8 cellular contexts compared by ENCODE assay signal in genomic region chr12:57735952-57736742, GRCh38. TPM values are rescaled to one million over a fixed set of nuclear protein-coding genes. Genes with fewer than 3 reads are reported as not detected.
DNase-seq lines count a peak whose midpoint lies in the region; ATAC-seq, FAIRE-seq and TF ChIP-seq lines count a peak whose summit lies in the region.

No MANE protein-coding gene starts in this region.

- H3K27ac ChIP-seq in A673 (ENCODE audit: low read depth, low read length, poor library complexity, severe bottlenecking) (no peak overlapping the region), astrocyte (ENCODE audit: low read depth, low read length) (no peak overlapping the region), MM.1S (ENCODE audit: low read length) (no peak overlapping the region)

- DNase-seq in A673 (ENCODE audit: low spot score) (no peak), HTR-8/SVneo (ENCODE audit: insufficient read length, low spot score) (peak; percentile 56), astrocyte (ENCODE audit: low read depth) (no peak), kidney epithelial cell (ENCODE audit: low read depth) (no peak), MM.1S (no peak)

- H2AFZ ChIP-seq in astrocyte (ENCODE audit: low read depth, low read length) (peak overlapping the region; percentile 46), MM.1S (ENCODE audit: low read length) (no peak overlapping the region)

- no peak overlapping the region for H3K9ac ChIP-seq in astrocyte (ENCODE audit: low read length)
- H3K9ac ChIP-seq in MM.1S (ENCODE audit: low read length) = no peak overlapping the region

- H3K27me3 ChIP-seq in A673 (replicated peaks; ENCODE audit: insufficient read depth, low read depth, low read length, poor library complexity) (peaks cover 18% of the 10 kb centered on the region), astrocyte (ENCODE audit: insufficient read depth, low read length) (peaks cover 73% of the 10 kb centered on the region), kidney epithelial cell (ENCODE audit: control insufficient read depth, insufficient read depth, low read length) (peaks cover 93% of the 10 kb centered on the region), MM.1S (replicated peaks; ENCODE audit: insufficient read depth, low read length) (no peaks in the 10 kb centered on the region)

- peak overlapping the region; percentile 83 for H3K4me3 Mint-ChIP-seq in astrocyte (ENCODE audit: unreplicated experiment)

- peaks cover 72% of the 10 kb centered on the region for H3K27me3 Mint-ChIP-seq in astrocyte (ENCODE audit: low read depth, unreplicated experiment)

- FAIRE-seq in HTR-8/SVneo (lab: Jason Lieb, UNC) (peak; percentile 42), astrocyte (lab: Jason Lieb, UNC) (no peak)

- H3K9me3 ChIP-seq in A673 (ENCODE audit: low read depth, low read length, poor library complexity, severe bottlenecking) (no peaks in the 10 kb centered on the region), astrocyte (ENCODE audit: insufficient read depth, low read depth, low read length) (no peaks in the 10 kb centered on the region), MM.1S (replicated peaks; ENCODE audit: insufficient read depth, low read length) (no peaks in the 10 kb centered on the region)

- no peaks in the 10 kb centered on the region for H3K36me3 ChIP-seq in A673 (ENCODE audit: insufficient read depth, low read length, poor library complexity, severe bottlenecking)
- H3K36me3 ChIP-seq in astrocyte (ENCODE audit: insufficient read depth, low read length) = no peaks in the 10 kb centered on the region
- no peaks in the 10 kb centered on the region for H3K36me3 ChIP-seq in kidney epithelial cell (ENCODE audit: control insufficient read depth, insufficient read depth, low read length)
- H3K36me3 ChIP-seq in MM.1S (replicated peaks; ENCODE audit: insufficient read depth, low read length) = no peaks in the 10 kb centered on the region

- intact Hi-C loops in A673 (cut with micrococcal nuclease; ENCODE audit: unreplicated experiment) = no loop called here

- no TSS peak for BruUV-seq in A673 (replicated peaks; lab: Mats Ljungman, UMichigan)

- peak overlapping the region; percentile 79 for H3K4me2 ChIP-seq in astrocyte (ENCODE audit: low read length)
- no peak overlapping the region for H3K4me2 ChIP-seq in MM.1S (ENCODE audit: low read depth, low read length)

- H3K4me3 ChIP-seq in A673 (ENCODE audit: low read depth, low read length, poor library complexity, severe bottlenecking) (peak overlapping the region; percentile 62), astrocyte (ENCODE audit: insufficient read depth, low read depth, low read length) (peak overlapping the region; percentile 41), kidney epithelial cell (ENCODE audit: low read depth, low read length) (no peak overlapping the region), MM.1S (ENCODE audit: low read length) (no peak overlapping the region)

- H4K20me1 ChIP-seq in astrocyte (ENCODE audit: insufficient read depth, low read length) (peaks cover 9% of the 10 kb centered on the region), MM.1S (ENCODE audit: insufficient read depth, low read length) (no peaks in the 10 kb centered on the region; the same call in 1 of the 2 replicates)

- peaks cover 19% of the 10 kb centered on the region for H3K4me1 Mint-ChIP-seq in astrocyte (ENCODE audit: low read depth, unreplicated experiment)

- peaks cover 5% of the 10 kb centered on the region for H3K9me3 Mint-ChIP-seq in astrocyte (ENCODE audit: unreplicated experiment)

- H3K4me1 ChIP-seq in A673 (ENCODE audit: insufficient read depth, low read length, poor library complexity, severe bottlenecking) (peaks cover 31% of the 10 kb centered on the region), astrocyte (ENCODE audit: insufficient read depth, low read length) (peaks cover 11% of the 10 kb centered on the region), MM.1S (ENCODE audit: low read length) (peaks cover 11% of the 10 kb centered on the region)

- TF ChIP-seq CTCF in A673 (conservative IDR thresholded peaks at IDR 0.05; ENCODE audit: low read depth, low read length) = peak; percentile 44
- no peak for TF ChIP-seq CTCF in astrocyte (IDR thresholded peaks at IDR 0.05; ENCODE audit: insufficient read depth, low read depth, low read length)
- peak; percentile 44 for TF ChIP-seq CTCF in kidney epithelial cell (IDR thresholded peaks at IDR 0.05; ENCODE audit: insufficient read depth, low read length, poor library complexity, severe bottlenecking)
- no peak for TF ChIP-seq CTCF in MM.1S (IDR thresholded peaks at IDR 0.05; ENCODE audit: low read length)

- H3K9me2 ChIP-seq in MM.1S (replicated peaks; ENCODE audit: insufficient read depth, low read length) = no peaks in the 10 kb centered on the region

- ATAC-seq in HG02970 (IDR thresholded peaks at IDR 0.05; ENCODE audit: low FRiP score, unreplicated experiment) (no peak), GM19455 (IDR thresholded peaks at IDR 0.05; ENCODE audit: unreplicated experiment) (no peak), GM19463 (IDR thresholded peaks at IDR 0.05; ENCODE audit: unreplicated experiment) (no peak)

- peaks cover 3% of the 10 kb centered on the region for H3K36me3 Mint-ChIP-seq in astrocyte (ENCODE audit: low read depth, unreplicated experiment)

- H3K79me2 ChIP-seq in astrocyte (ENCODE audit: insufficient read depth, low read length) = no peaks in the 10 kb centered on the region
- H3K79me2 ChIP-seq in MM.1S (ENCODE audit: low read length) = peaks cover 27% of the 10 kb centered on the region

- POLR2A ChIA-PET in A673 (lab: Charles Lee; ENCODE audit: low non-redundant PET) = no interaction called here

- CTCF ChIA-PET in A673 (lab: Charles Lee) = interaction anchor here (0.6 to 2.3 kb wide), 5 partner anchors 9 to 471 kb away, joined by 3 to 17 read pairs (median 3); no protein-coding TSS in a partner anchor

- 0 out of 2 replicates have a peak, but pooled peaks cover 2% of the 10 kb centered on the region for H3F3A ChIP-seq in MM.1S (ENCODE audit: insufficient read depth, low read length)

- peak overlapping the region; percentile 72 for H3K27ac Mint-ChIP-seq in astrocyte (ENCODE audit: unreplicated experiment)

RNA-seq across cellular contexts. Expression of gene AGAP2, which starts 2.4 kb away (rescaled TPM):
- 4.0 and 6.6 TPM in 2 replicates for total RNA-seq in A673 (2021)
- total RNA-seq in astrocyte = 0.14 and 0.17 TPM in 2 replicates
- total RNA-seq in kidney epithelial cell = under 0.01 TPM in 1 of 2 replicates, not detected in the other

RNA-seq across cellular contexts. Expression of gene TSPAN31, which starts 8.7 kb away (rescaled TPM):
- 8.9 and 24.6 TPM in 2 replicates for total RNA-seq in A673 (2021)
- 18.6 and 22.9 TPM in 2 replicates for total RNA-seq in astrocyte
- 39.6 and 77.1 TPM in 2 replicates for total RNA-seq in kidney epithelial cell

RNA-seq across cellular contexts. Expression of gene CDK4, which starts 16.0 kb away (rescaled TPM):
- total RNA-seq in A673 (2021) = 216 and 247 TPM in 2 replicates
- 113 and 133 TPM in 2 replicates for total RNA-seq in astrocyte
- total RNA-seq in kidney epithelial cell = 257 and 298 TPM in 2 replicates

RNA-seq across cellular contexts. Expression of gene MARCHF9, which starts 18.8 kb away (rescaled TPM):
- total RNA-seq in A673 (2021) = 19.8 and 23.6 TPM in 2 replicates
- total RNA-seq in astrocyte = 11.3 and 13.0 TPM in 2 replicates
- total RNA-seq in kidney epithelial cell = 15.1 and 16.7 TPM in 2 replicates

RNA-seq across cellular contexts. Expression of gene CYP27B1, which starts 30.7 kb away (rescaled TPM):
- total RNA-seq in A673 (2021) = 4.5 and 4.7 TPM in 2 replicates
- total RNA-seq in astrocyte = 1.5 TPM in 2 replicates
- 4.3 and 5.2 TPM in 2 replicates for total RNA-seq in kidney epithelial cell

Comparison
In these comparisons a context has a peak if more than half of its experiments do, and no peak if none do; other contexts are left out.
1. H3K4me3 ChIP-seq: peak in A673 (single experiment) and astrocyte (single experiment); none in kidney epithelial cell (single experiment) and MM.1S (single experiment).
2. CTCF ChIP-seq: peak in A673 (single experiment) and kidney epithelial cell (single experiment); none in astrocyte (single experiment) and MM.1S (single experiment).